Comparison of ENCODE assay signal across 19 cellular contexts in genomic region chrX:127708155-127708554, GRCh38.
A peak's percentile ranks its signal among the peaks of the same experiment; 100 is the strongest.
DNase-seq lines count a peak whose midpoint lies in the region; ATAC-seq, FAIRE-seq and TF ChIP-seq lines count a peak whose summit lies in the region.
"Had no signal": no experiment of that assay in that cellular context is flagged by ENCODE, and none has a peak within 500 bp of the region (broad histone marks: within the 10 kb centered on the region; RNA-seq: fewer than 3 reads in every experiment).

No MANE protein-coding gene starts in this region.

- no peaks in the 10 kb centered on the region for H3K27me3 ChIP-seq in bronchial epithelial cell (ENCODE audit: control insufficient read depth, insufficient read depth, low read length)
- no peaks in the 10 kb centered on the region for H3K27me3 ChIP-seq in HAP-1 (ENCODE audit: low read depth)
- H3K27me3 ChIP-seq: colonic mucosa, gastrocnemius medialis, vagina had no signal

- ATAC-seq in A549 = no peak
- ATAC-seq: gastrocnemius medialis had no signal

- no peak for TF ChIP-seq CTCF in A549 (IDR thresholded peaks at IDR 0.05)
- no peak for TF ChIP-seq CTCF in bronchial epithelial cell (IDR thresholded peaks at IDR 0.05; ENCODE audit: insufficient read depth, low read length, severe bottlenecking)
- no peak for TF ChIP-seq CTCF in RWPE1 (conservative IDR thresholded peaks at IDR 0.05; ENCODE audit: low read depth)

- H3K36me3 ChIP-seq in bronchial epithelial cell (ENCODE audit: control insufficient read depth, insufficient read depth, low read length) (no peaks in the 10 kb centered on the region), HAP-1 (replicated peaks) (no peaks in the 10 kb centered on the region)
- H3K36me3 ChIP-seq: colonic mucosa, gastrocnemius medialis, left ventricle myocardium inferior, vagina had no signal

- TF ChIP-seq RAD21 in A549 (conservative IDR thresholded peaks at IDR 0.05 in 1 of 2, IDR thresholded peaks at IDR 0.05 in 1 of 2) = no peak

- POLR2A ChIA-PET in A549 (lab: Yijun Ruan, JAX) = no interaction called here
- POLR2A ChIA-PET in RWPE1 (lab: Yijun Ruan, JAX; ENCODE audit: low non-redundant PET) = no interaction called here

- DNase-seq in A549 (ENCODE audit: low read depth in 1 of 2, low spot score in 1 of 2) = peak in 1 of 2 experiments; percentile 4
- DNase-seq in HT1080 (ENCODE audit: low read depth) = peak; percentile 75
- peak; percentile 20 for DNase-seq in NOMO-1 treated with DMSO at 0.1 percent for 48 hours (lab: John Stamatoyannopoulos, UW; ENCODE audit: unreplicated experiment)
- peak; percentile 29 for DNase-seq in bronchial epithelial cell (ENCODE audit: low read depth)
- DNase-seq in HAP-1 (ENCODE audit: low spot score in 2 of 2) = no peak
- no peak for DNase-seq in G401 (ENCODE audit: low spot score)
- no peak for DNase-seq in activated effector memory CD4-positive, alpha-beta T cell treated with anti-CD3 and anti-CD28 coated beads, Interleukin-2, amount 50 U/mL, for 16 hours
- DNase-seq in RWPE1 (ENCODE audit: low spot score) = no peak
- DNase-seq: activated CD4-positive, alpha-beta T cell treated with anti-CD3 and anti-CD28 coated beads for 48 hours; activated naive CD4-positive, alpha-beta T cell treated with Interleukin-2 at 50 U/mL for 16 hours; anterior cingulate cortex; colonic mucosa; DND-41; gastrocnemius medialis; left ventricle myocardium inferior; NCI-H1105 treated with DMSO at 0.1 percent for 48 hours; NCI-H2171 treated with DMSO at 0.1 percent for 48 hours; stimulated activated CD4-positive, alpha-beta T cell treated with anti-CD3 and anti-CD28 coated beads, Interleukin-1b, Interleukin-23, amount 100 ng/mL, for 48 hours had no signal

- no peak for TF ChIP-seq POLR2A in A549 (IDR thresholded peaks at IDR 0.05; ENCODE audit: low read length)

- H3K27ac ChIP-seq in A549 (no peak overlapping the region), RWPE1 (no peak overlapping the region)
- H3K27ac ChIP-seq: colonic mucosa, gastrocnemius medialis, left ventricle myocardium inferior, vagina had no signal

- TF ChIP-seq EP300 in A549 (IDR thresholded peaks at IDR 0.05) = no peak

- FAIRE-seq in A549 (lab: Jason Lieb, UNC) (no peak), bronchial epithelial cell (lab: Jason Lieb, UNC) (no peak)

- CTCF ChIA-PET in A549 (lab: Yijun Ruan, JAX) = interaction anchor here (1.6 kb wide), 1 partner anchor 56 kb away, joined by 3 read pairs; no protein-coding TSS in a partner anchor
- CTCF ChIA-PET in RWPE1 (lab: Yijun Ruan, JAX) = interaction anchor here (0.6 kb wide), 1 partner anchor 891 kb away, joined by 4 read pairs; no protein-coding TSS in a partner anchor

- H3K4me1 ChIP-seq in A549 (no peaks in the 10 kb centered on the region), HAP-1 (no peaks in the 10 kb centered on the region)
- H3K4me1 ChIP-seq: colonic mucosa, gastrocnemius medialis, left ventricle myocardium inferior, vagina had no signal

- 34% methylated on average over 4 of the region's 4 CpGs for WGBS in A549 (ENCODE audit: missing lambda C conversion rate)

- no peak overlapping the region for H3K4me3 ChIP-seq in A549
- H3K4me3 ChIP-seq in bronchial epithelial cell (ENCODE audit: low read depth, low read length) = no peak overlapping the region
- no peak overlapping the region for H3K4me3 ChIP-seq in HAP-1
- H3K4me3 ChIP-seq: colonic mucosa, gastrocnemius medialis, left ventricle myocardium inferior, vagina had no signal

- H3K4me2 ChIP-seq in A549 = no peak overlapping the region

- H3K9me3 ChIP-seq in A549 (no peaks in the 10 kb centered on the region), HAP-1 (no peaks in the 10 kb centered on the region)
- H3K9me3 ChIP-seq: colonic mucosa, gastrocnemius medialis, left ventricle myocardium inferior, vagina had no signal

- in situ Hi-C loops in HAP-1 (cut with MboI; ENCODE audit: low sequenced_read_pairs) (no loop called here), G401 (cut with HindIII; ENCODE audit: low sequenced_read_pairs) (no loop called here)

TF ChIP-seq in A549, 52 proteins besides CTCF, POLR2A, EP300 and RAD21:
- TF ChIP-seq ZC3H11A (IDR thresholded peaks at IDR 0.05) (no peak), MAFK (IDR thresholded peaks at IDR 0.05; ENCODE audit: partially characterized antibody) (peak; percentile 67), KDM5A (IDR thresholded peaks at IDR 0.05) (no peak), USF2 (IDR thresholded peaks at IDR 0.05) (no peak), HEYL (CRISPR knock-in tag; IDR thresholded peaks at IDR 0.05) (no peak), PBX3 (IDR thresholded peaks at IDR 0.05) (no peak), JUNB (IDR thresholded peaks at IDR 0.05) (no peak), EHF (CRISPR knock-in tag; IDR thresholded peaks at IDR 0.05) (no peak), EHMT2 (IDR thresholded peaks at IDR 0.05; ENCODE audit: low read depth) (no peak), RNF2 (IDR thresholded peaks at IDR 0.05; ENCODE audit: borderline replicate concordance, low read depth) (no peak), CBX2 (IDR thresholded peaks at IDR 0.05; ENCODE audit: borderline replicate concordance, low read depth) (no peak), SREBF2 (IDR thresholded peaks at IDR 0.05) (no peak), GATA3 (IDR thresholded peaks at IDR 0.05; ENCODE audit: borderline replicate concordance) (no peak), NR3C1 (IDR thresholded peaks at IDR 0.05) (no peak), NFE2L2 (conservative IDR thresholded peaks at IDR 0.05; ENCODE audit: low read length) (peak; percentile 18; the same call in 1 of the 2 replicates)

Comparison
In these comparisons a context has a peak if more than half of its experiments do, and no peak if none do; other contexts are left out.
1. DNase-seq: peak in HT1080 (single experiment), NOMO-1 treated with DMSO at 0.1 percent for 48 hours (single experiment) and bronchial epithelial cell (single experiment); none in HAP-1 (0 of 2), G401 (single experiment), activated effector memory CD4-positive, alpha-beta T cell treated with anti-CD3 and anti-CD28 coated beads, Interleukin-2, amount 50 U/mL, for 16 hours (single experiment) and RWPE1 (single experiment).